7 cellular contexts compared by ENCODE assay signal in genomic region chr19:19627442-19627715, GRCh38. TPM values are rescaled to one million over a fixed set of nuclear protein-coding genes. Genes with fewer than 3 reads are reported as not detected.
DNase-seq lines count a peak whose midpoint lies in the region; ATAC-seq, FAIRE-seq and TF ChIP-seq lines count a peak whose summit lies in the region.
"Had no signal": no experiment of that assay in that cellular context is flagged by ENCODE, and none has a peak within 500 bp of the region (broad histone marks: within the 10 kb centered on the region; RNA-seq: fewer than 3 reads in every experiment).

No MANE protein-coding gene starts in this region.

- peaks cover 47 to 52% of the 10 kb centered on the region in 2 donors for H3K36me3 Mint-ChIP-seq in CD14-positive monocyte

- intact Hi-C loops in CD14-positive monocyte (cut with micrococcal nuclease): no loop called here
- intact Hi-C loops in lower lobe of right lung (cut with DNase I): no loop called here

- H3K9me3 ChIP-seq in Peyer's patch (no peaks in the 10 kb centered on the region), lower lobe of right lung (no peaks in the 10 kb centered on the region)

- peaks cover 0 to 3% (median 2%) of the 10 kb centered on the region in 7 donors for H3K9me3 Mint-ChIP-seq in CD14-positive monocyte

- H3K4me3 ChIP-seq in Peyer's patch (peak overlapping the region; percentile 58 to 88 (median 78)), lower lobe of right lung (peak overlapping the region; percentile 64)

- peak overlapping the region; percentile 70 to 81 for H3K4me3 Mint-ChIP-seq in CD14-positive monocyte

- H3K27ac Mint-ChIP-seq in CD14-positive monocyte: peak overlapping the region in 1 of 7 donors; percentile 9

- H3K4me1 Mint-ChIP-seq in CD14-positive monocyte: peaks cover 19% of the 10 kb centered on the region

- H3K36me3 ChIP-seq in Peyer's patch (no peaks in the 10 kb centered on the region), lower lobe of right lung (peaks cover 9% of the 10 kb centered on the region)

- no peak for ATAC-seq in lower lobe of right lung

- TF ChIP-seq CTCF in CD14-positive monocyte (IDR thresholded peaks at IDR 0.05) (no peak), Peyer's patch (IDR thresholded peaks at IDR 0.05) (no peak), lower lobe of right lung (IDR thresholded peaks at IDR 0.05) (no peak)

- H3K27ac ChIP-seq in Peyer's patch (peak overlapping the region; percentile 81 to 93 (median 86)), lower lobe of right lung (peak overlapping the region; percentile 69)

- H3K27me3 ChIP-seq in Peyer's patch: no peaks in the 10 kb centered on the region
- no peaks in the 10 kb centered on the region for H3K27me3 ChIP-seq in lower lobe of right lung (ENCODE audit: low read depth)

- H3K27me3 Mint-ChIP-seq in CD14-positive monocyte (ENCODE audit: low read depth in 3 of 3): peaks cover 4 to 14% (median 12%) of the 10 kb centered on the region in 3 donors

- peaks cover 0 to 11% (median 3%) of the 10 kb centered on the region in 4 donors for H3K4me1 ChIP-seq in Peyer's patch
- H3K4me1 ChIP-seq in lower lobe of right lung: peaks cover 14% of the 10 kb centered on the region

- no peak for TF ChIP-seq POLR2A in Peyer's patch (IDR thresholded peaks at IDR 0.05)

- DNase-seq in CD14-positive monocyte (ENCODE audit: low spot score): no peak
- DNase-seq in Peyer's patch: no peak
- no peak for DNase-seq in lower lobe of right lung
- DNase-seq in stimulated activated CD4-positive, alpha-beta T cell treated with anti-CD3 and anti-CD28 coated beads, Interleukin-1b, Interleukin-23, amount 100 ng/mL, for 48 hours: no peak
- DNase-seq in NCI-H146 treated with DMSO at 0.1 percent for 48 hours (lab: John Stamatoyannopoulos, UW; ENCODE audit: unreplicated experiment): no peak
- no peak for DNase-seq in frontal cortex (ENCODE audit: low spot score in 2 of 2)
- DNase-seq: NCI-H187 had no signal

- no peak for FAIRE-seq in frontal cortex (lab: Jason Lieb, UNC)

RNA-seq across cellular contexts. Expression of gene LPAR2, which starts 0.6 kb away (rescaled TPM):
- 1 to 10 TPM; 1.9 to 2.2 TPM for polyA plus RNA-seq in CD14-positive monocyte
- total RNA-seq in Peyer's patch (10 to 100 TPM; 14.9 to 44.2 (median 34.6) TPM), lower lobe of right lung (40.3 TPM), frontal cortex (14.7 TPM)

RNA-seq across cellular contexts. Expression of gene PBX4, which starts 8.9 kb away (rescaled TPM):
- not detected for polyA plus RNA-seq in CD14-positive monocyte
- 10 to 100 TPM in 3 of 4 donors, 1 to 10 TPM in 1; 6.8 to 23.1 (median 14.1) TPM for total RNA-seq in Peyer's patch
- total RNA-seq in lower lobe of right lung: 3.7 TPM
- total RNA-seq in frontal cortex: 11.4 TPM

RNA-seq across cellular contexts. Expression of gene GMIP, which starts 16.1 kb away (rescaled TPM):
- polyA plus RNA-seq in CD14-positive monocyte: 10 to 100 TPM; 41.4 to 75.1 TPM
- 10 to 100 TPM; 28.0 to 66.8 (median 42.8) TPM for total RNA-seq in Peyer's patch
- total RNA-seq in lower lobe of right lung: 54.4 TPM
- 15.1 TPM for total RNA-seq in frontal cortex

RNA-seq across cellular contexts. Expression of gene ATP13A1, which starts 36.1 kb away (rescaled TPM):
- 10 to 100 TPM; 16.9 to 21.9 TPM for polyA plus RNA-seq in CD14-positive monocyte
- total RNA-seq in Peyer's patch (100 to 1,000 TPM; 223 to 465 (median 285) TPM), lower lobe of right lung (71.9 TPM), frontal cortex (22.0 TPM)

RNA-seq across cellular contexts. Expression of gene ZNF101, which starts 41.3 kb away (rescaled TPM):
- 1 to 10 TPM; 5.5 to 8.4 TPM for polyA plus RNA-seq in CD14-positive monocyte
- total RNA-seq in Peyer's patch (10 to 100 TPM; 10.1 to 52.8 (median 15.8) TPM), lower lobe of right lung (13.1 TPM), frontal cortex (13.5 TPM)
